19 cellular contexts compared by ENCODE assay signal in genomic region chr1:229207916-229208315, GRCh38.
"Had no signal": no experiment of that assay in that cellular context is flagged by ENCODE, and none has a peak within 500 bp of the region (broad histone marks: within the 10 kb centered on the region; RNA-seq: fewer than 3 reads in every experiment).

No MANE protein-coding gene starts in this region.

- H3K36me3 ChIP-seq: adrenal gland had no signal

- H3K9me3 ChIP-seq: adrenal gland had no signal

- ATAC-seq: activated T-helper 17 cell treated with anti-CD3 and anti-CD28 coated beads, Interleukin-2, amount 50 U/mL, for 72 hours; WTC11 had no signal

- H3K27me3 ChIP-seq: adrenal gland had no signal

- DNase-seq: activated CD4-positive, alpha-beta T cell treated with anti-CD3 and anti-CD28 coated beads for 1 hour; activated CD4-positive, alpha-beta T cell treated with anti-CD3 and anti-CD28 coated beads, Interleukin-2, amount 10 ng/mL, durations not matched to agents 24 days and 14 days; activated CD4-positive, alpha-beta T cell treated with anti-CD3 and anti-CD28 coated beads, Interleukin-2, amount 50 U/mL, for 48 hours; activated CD8-positive, alpha-beta memory T cell treated with anti-CD3 and anti-CD28 coated beads for 24 hours; activated naive CD4-positive, alpha-beta T cell treated with anti-CD3 and anti-CD28 coated beads, Interleukin-2, amount 50 U/mL, for 16 hours; activated naive CD8-positive, alpha-beta T cell treated with anti-CD3 and anti-CD28 coated beads, Interleukin-2, amount 10 ng/mL, durations not matched to agents 7 days and 5 days; activated T-cell treated with anti-CD3 and anti-CD28 coated beads, Interleukin-2, amount 50 U/mL, for 48 hours; adrenal gland; cerebellar nuclear complex; NCI-H1048; NCI-H146; NCI-H187 treated with DMSO at 0.1 percent for 48 hours; NCI-H2081 treated with DMSO at 0.1 percent for 48 hours; NCI-H446; NCI-H524; SHP77 treated with DMSO at 0.1 percent for 48 hours had no signal

- H3K4me3 ChIP-seq: adrenal gland, PC-9 had no signal

- H3K4me2 ChIP-seq: PC-9 had no signal

- H3K27ac ChIP-seq: PC-9 had no signal
